ENCODE assay signal across 13 cellular contexts in the genomic region with DNA sequence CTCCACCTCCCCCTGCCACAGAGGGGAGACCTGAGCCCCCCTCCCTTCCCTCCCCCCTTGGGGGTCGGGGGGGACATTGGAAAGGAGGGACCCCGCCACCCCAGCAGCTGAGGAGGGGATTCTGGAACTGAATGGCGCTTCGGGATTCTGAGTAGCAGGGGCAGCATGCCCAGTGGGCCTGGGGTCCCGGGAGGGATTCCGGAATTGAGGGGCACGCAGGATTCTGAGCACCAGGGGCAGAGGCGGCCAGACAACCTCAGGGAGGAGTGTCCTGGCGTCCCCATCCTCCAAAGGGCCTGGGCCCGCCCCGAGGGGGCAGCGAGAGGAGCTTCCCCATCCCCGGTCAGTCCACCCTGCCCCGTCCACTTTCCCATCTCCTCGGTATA. TPM values are rescaled to one million over a fixed set of nuclear protein-coding genes. Genes with fewer than 3 reads are reported as not detected.
"Had no signal": no experiment of that assay in that cellular context is flagged by ENCODE, and none has a peak within 500 bp of the region (broad histone marks: within the 10 kb centered on the region; RNA-seq: fewer than 3 reads in every experiment).

No MANE protein-coding gene starts in this region.

- H3K9me3 Mint-ChIP-seq: activated CD4-positive, alpha-beta memory T cell treated with anti-CD3 and anti-CD28 coated beads for 36 hours; activated naive CD4-positive, alpha-beta T cell treated with anti-CD3 and anti-CD28 coated beads for 36 hours; activated T-helper 1 cell treated with anti-CD3 and anti-CD28 coated beads, Interleukin-12 subunit alpha, Interleukin-12 subunit beta, Interleukin-2, Interleukin-4 antibody, amounts not matched to agents 30 ng/mL and 10 ng/mL and 1 ng/mL, durations not matched to agents 14 hours and 24 hours and 36 hours; central memory CD8-positive, alpha-beta T cell; stimulated activated effector memory CD8-positive, alpha-beta T cell treated with anti-CD3 and anti-CD28 coated beads, Interleukin-12 subunit alpha, Interleukin-12 subunit beta, amount 100 ng/mL, for 72 hours had no signal

- H3K4me3 ChIP-seq: adrenal gland, lung, smooth muscle cell had no signal

- H3K27ac ChIP-seq: neutrophil had no signal

- H3K4me3 Mint-ChIP-seq: activated CD4-positive, alpha-beta memory T cell treated with anti-CD3 and anti-CD28 coated beads for 36 hours; activated naive CD4-positive, alpha-beta T cell treated with anti-CD3 and anti-CD28 coated beads for 36 hours; activated T-helper 1 cell treated with anti-CD3 and anti-CD28 coated beads, Interleukin-12 subunit alpha, Interleukin-12 subunit beta, Interleukin-2, Interleukin-4 antibody, amounts not matched to agents 30 ng/mL and 10 ng/mL and 1 ng/mL, durations not matched to agents 14 hours and 24 hours and 36 hours; central memory CD8-positive, alpha-beta T cell; naive B cell; stimulated activated effector memory CD8-positive, alpha-beta T cell treated with anti-CD3 and anti-CD28 coated beads, Interleukin-12 subunit alpha, Interleukin-12 subunit beta, amount 100 ng/mL, for 72 hours had no signal

- H3K27ac Mint-ChIP-seq: activated CD4-positive, alpha-beta memory T cell treated with anti-CD3 and anti-CD28 coated beads for 36 hours; activated naive CD4-positive, alpha-beta T cell treated with anti-CD3 and anti-CD28 coated beads for 36 hours; activated T-helper 1 cell treated with anti-CD3 and anti-CD28 coated beads, Interleukin-12 subunit alpha, Interleukin-12 subunit beta, Interleukin-2, Interleukin-4 antibody, amounts not matched to agents 30 ng/mL and 10 ng/mL and 1 ng/mL, durations not matched to agents 14 hours and 24 hours and 36 hours; stimulated activated effector memory CD8-positive, alpha-beta T cell treated with anti-CD3 and anti-CD28 coated beads, Interleukin-12 subunit alpha, Interleukin-12 subunit beta, amount 100 ng/mL, for 72 hours had no signal

- H3K9me3 ChIP-seq: adrenal gland, neutrophil had no signal

- H3K27me3 ChIP-seq: adrenal gland had no signal

- H3K4me2 ChIP-seq: smooth muscle cell had no signal

RNA-seq across cellular contexts. Expression of gene APOC4, which starts 38.8 kb away (rescaled TPM):
- total RNA-seq: activated CD4-positive, alpha-beta memory T cell treated with anti-CD3 and anti-CD28 coated beads for 36 hours; activated naive CD4-positive, alpha-beta T cell treated with anti-CD3 and anti-CD28 coated beads for 36 hours; activated T-helper 1 cell treated with anti-CD3 and anti-CD28 coated beads, Interleukin-12 subunit alpha, Interleukin-12 subunit beta, Interleukin-2, Interleukin-4 antibody, amounts not matched to agents 30 ng/mL and 10 ng/mL and 1 ng/mL, durations not matched to agents 14 hours and 24 hours and 36 hours; lung; smooth muscle cell; temporal lobe; urinary bladder had no signal
- polyA plus RNA-seq: esophagus, smooth muscle cell, urinary bladder had no signal

RNA-seq across cellular contexts. Expression of gene APOC2, which starts 42.6 kb away (rescaled TPM):
- total RNA-seq: activated CD4-positive, alpha-beta memory T cell treated with anti-CD3 and anti-CD28 coated beads for 36 hours; activated naive CD4-positive, alpha-beta T cell treated with anti-CD3 and anti-CD28 coated beads for 36 hours; activated T-helper 1 cell treated with anti-CD3 and anti-CD28 coated beads, Interleukin-12 subunit alpha, Interleukin-12 subunit beta, Interleukin-2, Interleukin-4 antibody, amounts not matched to agents 30 ng/mL and 10 ng/mL and 1 ng/mL, durations not matched to agents 14 hours and 24 hours and 36 hours; urinary bladder had no signal
